8 cellular contexts compared by ENCODE assay signal in genomic region chr7:4641667-4642467, GRCh38. TPM values are rescaled to one million over a fixed set of nuclear protein-coding genes. Genes with fewer than 3 reads are reported as not detected.
DNase-seq lines count a peak whose midpoint lies in the region; ATAC-seq and TF ChIP-seq lines count a peak whose summit lies in the region.

No MANE protein-coding gene starts in this region.

- 0 to 1% methylated on average over 98 to 103 of the region's 103 CpGs for WGBS in aorta, 2 donors

- peaks cover 4% of the 10 kb centered on the region for H3K4me1 ChIP-seq in rectal smooth muscle tissue (ENCODE audit: control insufficient read depth, insufficient read depth, low read length)
- no peaks in the 10 kb centered on the region for H3K4me1 ChIP-seq in aorta (ENCODE audit: control insufficient read depth in 1 of 2, insufficient read depth in 2 of 2, low read length in 2 of 2)

- intact Hi-C loops in left ventricle myocardium superior (cut with micrococcal nuclease) (loop anchor here (5.0 kb wide), 1 partner anchor 40 kb away; the partner anchor contains the start of gene FOXK1), aorta (cut with DNase I) (loop anchor here (1.0 to 2.0 kb wide), 2 partner anchors 39 to 40 kb away; partner anchors contain the start of gene FOXK1 (in 1 of the 2))

- H3K27me3 ChIP-seq in rectal smooth muscle tissue (ENCODE audit: control insufficient read depth, insufficient read depth, low read length): no peaks in the 10 kb centered on the region
- no peaks in the 10 kb centered on the region for H3K27me3 ChIP-seq in aorta (ENCODE audit: control insufficient read depth in 1 of 2, insufficient read depth in 2 of 2, low read length in 1 of 2)

- ATAC-seq in HG02642 (IDR thresholded peaks at IDR 0.05; ENCODE audit: poor library complexity, unreplicated experiment): peak; percentile 83
- ATAC-seq in left ventricle myocardium superior: peak; percentile 98
- ATAC-seq in aorta (ENCODE audit: low FRiP score): peak; percentile 97

- DNase-seq in NCI-H1092 treated with DMSO at 0.1 percent for 48 hours (lab: John Stamatoyannopoulos, UW) (peak; percentile 93), SW480 (ENCODE audit: low spot score) (peak; percentile 92), amniotic epithelial cell (ENCODE audit: low read depth) (peak; percentile 85), left ventricle myocardium superior (peak; percentile 98), aorta (peak; percentile 97 to 99)

- H3K27ac ChIP-seq in rectal smooth muscle tissue (ENCODE audit: low read depth, low read length): peak overlapping the region; percentile 89
- H3K27ac ChIP-seq in aorta (ENCODE audit: low read depth in 1 of 2, low read length in 2 of 2): peak overlapping the region in 1 of 2 donors; percentile 46

- no peaks in the 10 kb centered on the region for H3K36me3 ChIP-seq in rectal smooth muscle tissue (ENCODE audit: control insufficient read depth, insufficient read depth, low read length)
- H3K36me3 ChIP-seq in aorta (ENCODE audit: control insufficient read depth in 1 of 2, insufficient read depth in 2 of 2, low read length in 1 of 2): no peaks in the 10 kb centered on the region

- TF ChIP-seq CTCF in GM12875 (IDR thresholded peaks at IDR 0.05; ENCODE audit: borderline replicate concordance, insufficient read depth, low read depth, low read length): peak; percentile 61; the same call in 1 of the 2 replicates

- H3K9ac ChIP-seq in rectal smooth muscle tissue (ENCODE audit: low read length): peak overlapping the region; percentile 45

- no peaks in the 10 kb centered on the region for H3K9me3 ChIP-seq in aorta (ENCODE audit: control insufficient read depth, low read length)

- H3K4me3 ChIP-seq in GM12875 (ENCODE audit: low read depth, low read length) (peak overlapping the region; percentile 70), rectal smooth muscle tissue (ENCODE audit: low read length) (peak overlapping the region; percentile 83), aorta (ENCODE audit: low read length in 2 of 2) (peak overlapping the region; percentile 37 to 55)

RNA-seq across cellular contexts. Expression of gene FOXK1, which starts 40.2 kb away (rescaled TPM):
- total RNA-seq in left ventricle myocardium superior (17.7 TPM), aorta (10 to 100 TPM; 41.4 to 47.5 TPM)
- polyA plus RNA-seq in aorta: 1 to 10 TPM; 5.1 to 8.7 TPM
